Comparison of ENCODE assay signal across 1 cellular context in the genomic region with DNA sequence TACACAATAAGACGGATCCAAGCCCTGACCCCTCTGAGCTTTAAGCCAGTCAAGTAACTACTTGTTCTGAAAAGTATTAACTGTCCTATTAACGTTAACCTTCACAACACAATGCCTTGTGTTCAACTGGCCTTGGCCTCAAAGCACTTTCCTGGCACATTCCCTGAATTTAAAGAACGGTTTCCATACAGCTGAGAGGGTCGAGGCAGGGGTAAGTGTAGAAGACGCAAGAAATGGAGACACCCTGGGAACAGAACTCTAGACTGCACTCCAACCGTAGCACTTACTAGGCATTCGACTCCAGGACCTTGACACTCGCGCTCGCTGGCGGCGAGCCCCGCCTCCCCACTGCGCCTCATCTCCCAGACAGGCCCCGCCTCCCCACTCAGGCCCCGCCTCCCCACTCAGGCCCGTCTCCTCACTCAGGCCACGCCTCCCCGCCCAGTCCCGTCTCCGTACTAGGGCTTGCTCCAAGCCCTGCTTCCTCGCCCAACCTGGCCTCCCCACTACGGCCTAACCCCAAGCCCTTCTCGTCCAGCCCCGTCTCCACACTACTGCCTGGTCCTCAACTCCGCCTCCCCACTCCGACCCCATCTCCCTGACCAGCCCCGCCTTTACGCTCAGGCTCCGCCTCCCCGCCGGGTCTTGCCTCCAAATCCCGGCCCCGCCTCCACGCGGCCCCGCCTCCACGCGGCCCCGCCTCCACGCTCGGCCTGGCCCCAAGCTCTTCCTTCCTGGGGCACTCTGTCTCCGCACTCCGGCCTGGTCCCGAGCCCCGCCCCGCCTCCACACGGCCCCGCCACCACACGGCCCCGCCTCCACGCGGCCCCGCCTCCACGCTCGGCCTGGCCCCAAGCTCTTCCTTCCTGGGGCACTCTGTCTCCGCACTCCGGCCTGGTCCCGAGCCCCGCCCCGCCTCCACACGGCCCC.
TF ChIP-seq lines count a peak whose summit lies in the region.

No MANE protein-coding gene starts in this region.

TF ChIP-seq in HepG2, 621 proteins besides CTCF, POLR2A, EP300 and RAD21 (continued from another document and continues in another):
- TF ChIP-seq, protein P1, sequence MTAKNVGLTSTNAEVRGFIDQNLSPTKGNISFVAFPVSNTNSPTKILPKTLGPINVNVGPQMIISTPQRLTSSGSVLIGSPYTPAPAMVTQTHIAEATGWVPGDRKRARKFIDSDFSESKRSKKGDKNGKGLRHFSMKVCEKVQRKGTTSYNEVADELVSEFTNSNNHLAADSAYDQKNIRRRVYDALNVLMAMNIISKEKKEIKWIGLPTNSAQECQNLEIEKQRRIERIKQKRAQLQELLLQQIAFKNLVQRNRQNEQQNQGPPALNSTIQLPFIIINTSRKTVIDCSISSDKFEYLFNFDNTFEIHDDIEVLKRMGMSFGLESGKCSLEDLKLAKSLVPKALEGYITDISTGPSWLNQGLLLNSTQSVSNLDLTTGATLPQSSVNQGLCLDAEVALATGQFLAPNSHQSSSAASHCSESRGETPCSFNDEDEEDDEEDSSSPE (CRISPR knock-in tag; IDR thresholded peaks at IDR 0.05), result no peak; the same call in 1 of the 2 replicates
- TF ChIP-seq ZFP91 (CRISPR knock-in tag; IDR thresholded peaks at IDR 0.05; ENCODE audit: borderline replicate concordance), result no peak
- no peak for TF ChIP-seq BCL6 (CRISPR knock-in tag; IDR thresholded peaks at IDR 0.05)
- TF ChIP-seq ZNF335 (CRISPR knock-in tag; IDR thresholded peaks at IDR 0.05), result no peak; the same call in none of the 2 replicates
- TF ChIP-seq ZNF18 (CRISPR knock-in tag; IDR thresholded peaks at IDR 0.05; ENCODE audit: insufficient replicate concordance), result no peak
- TF ChIP-seq TSC22D2 (CRISPR knock-in tag; IDR thresholded peaks at IDR 0.05; ENCODE audit: borderline replicate concordance), result no peak
- no peak for TF ChIP-seq ZNF766 (CRISPR knock-in tag; IDR thresholded peaks at IDR 0.05; ENCODE audit: borderline replicate concordance)
- peak; percentile 29 for TF ChIP-seq ZNF768 (CRISPR knock-in tag; IDR thresholded peaks at IDR 0.05)
- TF ChIP-seq, protein P2, sequence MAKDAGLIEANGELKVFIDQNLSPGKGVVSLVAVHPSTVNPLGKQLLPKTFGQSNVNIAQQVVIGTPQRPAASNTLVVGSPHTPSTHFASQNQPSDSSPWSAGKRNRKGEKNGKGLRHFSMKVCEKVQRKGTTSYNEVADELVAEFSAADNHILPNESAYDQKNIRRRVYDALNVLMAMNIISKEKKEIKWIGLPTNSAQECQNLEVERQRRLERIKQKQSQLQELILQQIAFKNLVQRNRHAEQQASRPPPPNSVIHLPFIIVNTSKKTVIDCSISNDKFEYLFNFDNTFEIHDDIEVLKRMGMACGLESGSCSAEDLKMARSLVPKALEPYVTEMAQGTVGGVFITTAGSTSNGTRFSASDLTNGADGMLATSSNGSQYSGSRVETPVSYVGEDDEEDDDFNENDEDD (CRISPR knock-in tag; IDR thresholded peaks at IDR 0.05; ENCODE audit: borderline replicate concordance), result 0 out of 2 replicates have a peak, but pooled peaks have one; percentile 28
- no peak; the same call in 1 of the 2 replicates for TF ChIP-seq ELF4 (CRISPR knock-in tag; IDR thresholded peaks at IDR 0.05; ENCODE audit: borderline replicate concordance)
- no peak for TF ChIP-seq ADNP (CRISPR knock-in tag; IDR thresholded peaks at IDR 0.05)
- no peak for TF ChIP-seq ZC3H4 (CRISPR knock-in tag; IDR thresholded peaks at IDR 0.05; ENCODE audit: borderline replicate concordance)
- TF ChIP-seq ZNF333 (CRISPR knock-in tag; IDR thresholded peaks at IDR 0.05; ENCODE audit: borderline replicate concordance), result 0 out of 2 replicates have a peak, but pooled peaks have one; percentile 42
- TF ChIP-seq TOPORS (CRISPR knock-in tag; IDR thresholded peaks at IDR 0.05), result 0 out of 2 replicates have a peak, but pooled peaks have one; percentile 63
- TF ChIP-seq ZNF446 (CRISPR knock-in tag; IDR thresholded peaks at IDR 0.05), result 0 out of 2 replicates have a peak, but pooled peaks have one; percentile 20
- no peak for TF ChIP-seq SMAD3 (CRISPR knock-in tag; IDR thresholded peaks at IDR 0.05)
- TF ChIP-seq SKI (IDR thresholded peaks at IDR 0.05; ENCODE audit: partially characterized antibody), result peak; percentile 50
- peak; percentile 61; the same call in 1 of the 2 replicates for TF ChIP-seq EEA1 (CRISPR knock-in tag; IDR thresholded peaks at IDR 0.05; ENCODE audit: borderline replicate concordance)
- no peak for TF ChIP-seq ZNF20 (CRISPR knock-in tag; IDR thresholded peaks at IDR 0.05)
- TF ChIP-seq MAF1 (CRISPR knock-in tag; IDR thresholded peaks at IDR 0.05; ENCODE audit: borderline replicate concordance), result no peak
- TF ChIP-seq ZNF724P (CRISPR knock-in tag; IDR thresholded peaks at IDR 0.05; ENCODE audit: borderline replicate concordance), result peak; percentile 54; the same call in 1 of the 2 replicates
- peak; percentile 81 for TF ChIP-seq ZFX (CRISPR knock-in tag; IDR thresholded peaks at IDR 0.05; ENCODE audit: low read depth)
- TF ChIP-seq U2AF1 (optimal IDR thresholded peaks at IDR 0.05; ENCODE audit: low read depth, low read length), result no peak
- TF ChIP-seq HOXA7 (CRISPR knock-in tag; IDR thresholded peaks at IDR 0.05), result no peak
- TF ChIP-seq, protein P3, sequence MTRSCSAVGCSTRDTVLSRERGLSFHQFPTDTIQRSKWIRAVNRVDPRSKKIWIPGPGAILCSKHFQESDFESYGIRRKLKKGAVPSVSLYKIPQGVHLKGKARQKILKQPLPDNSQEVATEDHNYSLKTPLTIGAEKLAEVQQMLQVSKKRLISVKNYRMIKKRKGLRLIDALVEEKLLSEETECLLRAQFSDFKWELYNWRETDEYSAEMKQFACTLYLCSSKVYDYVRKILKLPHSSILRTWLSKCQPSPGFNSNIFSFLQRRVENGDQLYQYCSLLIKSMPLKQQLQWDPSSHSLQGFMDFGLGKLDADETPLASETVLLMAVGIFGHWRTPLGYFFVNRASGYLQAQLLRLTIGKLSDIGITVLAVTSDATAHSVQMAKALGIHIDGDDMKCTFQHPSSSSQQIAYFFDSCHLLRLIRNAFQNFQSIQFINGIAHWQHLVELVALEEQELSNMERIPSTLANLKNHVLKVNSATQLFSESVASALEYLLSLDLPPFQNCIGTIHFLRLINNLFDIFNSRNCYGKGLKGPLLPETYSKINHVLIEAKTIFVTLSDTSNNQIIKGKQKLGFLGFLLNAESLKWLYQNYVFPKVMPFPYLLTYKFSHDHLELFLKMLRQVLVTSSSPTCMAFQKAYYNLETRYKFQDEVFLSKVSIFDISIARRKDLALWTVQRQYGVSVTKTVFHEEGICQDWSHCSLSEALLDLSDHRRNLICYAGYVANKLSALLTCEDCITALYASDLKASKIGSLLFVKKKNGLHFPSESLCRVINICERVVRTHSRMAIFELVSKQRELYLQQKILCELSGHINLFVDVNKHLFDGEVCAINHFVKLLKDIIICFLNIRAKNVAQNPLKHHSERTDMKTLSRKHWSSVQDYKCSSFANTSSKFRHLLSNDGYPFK (CRISPR knock-in tag; IDR thresholded peaks at IDR 0.05; ENCODE audit: borderline replicate concordance), result no peak; the same call in 1 of the 2 replicates
- no peak for TF ChIP-seq NFIB (CRISPR knock-in tag; IDR thresholded peaks at IDR 0.05; ENCODE audit: borderline replicate concordance)
- peak; percentile 98 for TF ChIP-seq SP4 (CRISPR knock-in tag; IDR thresholded peaks at IDR 0.05)
- no peak for TF ChIP-seq GZF1 (CRISPR knock-in tag; IDR thresholded peaks at IDR 0.05)
- no peak; the same call in 1 of the 2 replicates for TF ChIP-seq RXRB (CRISPR knock-in tag; IDR thresholded peaks at IDR 0.05; ENCODE audit: borderline replicate concordance)
- peak; percentile 67 for TF ChIP-seq ZNF574 (CRISPR knock-in tag; IDR thresholded peaks at IDR 0.05)
- no peak for TF ChIP-seq ZSCAN29 (CRISPR knock-in tag; conservative IDR thresholded peaks at IDR 0.05)
- TF ChIP-seq, protein P4, sequence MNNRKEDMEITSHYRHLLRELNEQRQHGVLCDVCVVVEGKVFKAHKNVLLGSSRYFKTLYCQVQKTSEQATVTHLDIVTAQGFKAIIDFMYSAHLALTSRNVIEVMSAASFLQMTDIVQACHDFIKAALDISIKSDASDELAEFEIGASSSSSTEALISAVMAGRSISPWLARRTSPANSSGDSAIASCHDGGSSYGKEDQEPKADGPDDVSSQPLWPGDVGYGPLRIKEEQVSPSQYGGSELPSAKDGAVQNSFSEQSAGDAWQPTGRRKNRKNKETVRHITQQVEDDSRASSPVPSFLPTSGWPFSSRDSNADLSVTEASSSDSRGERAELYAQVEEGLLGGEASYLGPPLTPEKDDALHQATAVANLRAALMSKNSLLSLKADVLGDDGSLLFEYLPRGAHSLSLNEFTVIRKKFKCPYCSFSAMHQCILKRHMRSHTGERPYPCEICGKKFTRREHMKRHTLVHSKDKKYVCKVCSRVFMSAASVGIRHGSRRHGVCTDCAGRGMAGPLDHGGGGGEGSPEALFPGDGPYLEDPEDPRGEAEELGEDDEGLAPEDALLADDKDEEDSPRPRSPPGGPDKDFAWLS (CRISPR knock-in tag; IDR thresholded peaks at IDR 0.05; ENCODE audit: borderline replicate concordance), result no peak
- no peak for TF ChIP-seq ZBTB1 (CRISPR knock-in tag; IDR thresholded peaks at IDR 0.05; ENCODE audit: borderline replicate concordance)
- no peak for TF ChIP-seq EHMT2 (IDR thresholded peaks at IDR 0.05; ENCODE audit: borderline replicate concordance, low read depth, low read length)
- TF ChIP-seq LRRFIP1 (CRISPR knock-in tag; conservative IDR thresholded peaks at IDR 0.05), result no peak
- TF ChIP-seq SMC3 (IDR thresholded peaks at IDR 0.05; ENCODE audit: low read length), result no peak
- peak; percentile 20; the same call in 1 of the 2 replicates for TF ChIP-seq ZNF792 (CRISPR knock-in tag; IDR thresholded peaks at IDR 0.05)
- no peak for TF ChIP-seq ARHGAP35 (CRISPR knock-in tag; IDR thresholded peaks at IDR 0.05; ENCODE audit: borderline replicate concordance)
- no peak for TF ChIP-seq HMG20A (CRISPR knock-in tag; IDR thresholded peaks at IDR 0.05; ENCODE audit: borderline replicate concordance)
- TF ChIP-seq YEATS2 (CRISPR knock-in tag; IDR thresholded peaks at IDR 0.05; ENCODE audit: borderline replicate concordance), result no peak
- TF ChIP-seq CC2D1A (CRISPR knock-in tag; IDR thresholded peaks at IDR 0.05), result no peak
- no peak for TF ChIP-seq ZNF737 (CRISPR knock-in tag; IDR thresholded peaks at IDR 0.05; ENCODE audit: borderline replicate concordance)
- peak; percentile 40; the same call in 1 of the 2 replicates for TF ChIP-seq HOXA3 (CRISPR knock-in tag; IDR thresholded peaks at IDR 0.05)
- TF ChIP-seq ZNF557 (CRISPR knock-in tag; IDR thresholded peaks at IDR 0.05), result no peak
- TF ChIP-seq, protein P5, sequence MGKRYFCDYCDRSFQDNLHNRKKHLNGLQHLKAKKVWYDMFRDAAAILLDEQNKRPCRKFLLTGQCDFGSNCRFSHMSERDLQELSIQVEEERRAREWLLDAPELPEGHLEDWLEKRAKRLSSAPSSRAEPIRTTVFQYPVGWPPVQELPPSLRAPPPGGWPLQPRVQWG (CRISPR knock-in tag; IDR thresholded peaks at IDR 0.05; ENCODE audit: borderline replicate concordance, low read depth), result no peak
